16 cellular contexts compared by ENCODE assay signal in the genomic region with DNA sequence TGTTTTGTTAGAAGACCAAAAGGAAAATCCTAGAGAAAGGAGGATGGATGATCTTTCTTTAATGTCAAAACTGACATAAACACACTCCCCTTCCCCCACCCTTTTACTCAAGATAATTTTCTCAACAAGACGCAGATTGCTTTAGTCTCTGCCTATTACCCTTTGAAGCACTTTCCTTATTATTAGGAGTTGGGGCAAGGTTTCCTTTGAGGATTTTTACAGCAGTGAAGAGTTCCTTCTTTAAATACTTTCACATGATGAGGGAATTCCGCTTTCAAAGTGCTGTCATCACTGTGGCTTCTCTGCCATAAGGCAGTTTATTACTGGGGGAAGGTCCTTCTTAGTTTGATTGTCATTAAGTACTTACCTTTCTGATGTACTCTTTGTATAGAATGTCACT.
DNase-seq lines count a peak whose midpoint lies in the region; ATAC-seq and TF ChIP-seq lines count a peak whose summit lies in the region.
"Had no signal": no experiment of that assay in that cellular context is flagged by ENCODE, and none has a peak within 500 bp of the region (broad histone marks: within the 10 kb centered on the region; RNA-seq: fewer than 3 reads in every experiment).

No MANE protein-coding gene starts in this region.

- no peaks in the 10 kb centered on the region for H3K27me3 Mint-ChIP-seq in mesothelial cell of epicardium (ENCODE audit: low read depth)

- H3K4me3 Mint-ChIP-seq in mesothelial cell of epicardium, result no peak overlapping the region

- peak overlapping the region; percentile 94 for H3K27ac Mint-ChIP-seq in mesothelial cell of epicardium

- no peaks in the 10 kb centered on the region for H3K9me3 Mint-ChIP-seq in mesothelial cell of epicardium

- no peak for ATAC-seq in HG02571 (IDR thresholded peaks at IDR 0.05; ENCODE audit: unreplicated experiment)
- ATAC-seq in left colon, result no peak
- ATAC-seq: Panc1 had no signal

- H3K4me1 Mint-ChIP-seq in mesothelial cell of epicardium, result peaks cover 71% of the 10 kb centered on the region

- in situ Hi-C loops in G401 (cut with HindIII; ENCODE audit: low sequenced_read_pairs), result no loop called here

- peak; percentile 58 for DNase-seq in G401 (ENCODE audit: low spot score)
- peak; percentile 30 for DNase-seq in NCI-H2227 treated with DMSO at 0.1 percent for 48 hours (lab: John Stamatoyannopoulos, UW)
- DNase-seq in cerebellar cortex (ENCODE audit: low spot score), result peak; percentile 83
- no peak for DNase-seq in mesothelial cell of epicardium (ENCODE audit: low spot score in 2 of 2, unreplicated experiment in 2 of 2)
- DNase-seq in DMS79 (lab: John Stamatoyannopoulos, UW), result no peak
- no peak for DNase-seq in left colon
- DNase-seq in NCI-H2029 treated with DMSO at 0.1 percent for 48 hours (lab: John Stamatoyannopoulos, UW), result no peak
- DNase-seq: Karpas-422, NCI-H1048, NCI-H1417 treated with DMSO at 0.1 percent for 48 hours, NCI-H187, NCI-H2107, NCI-H510A treated with DMSO at 0.1 percent for 48 hours, NCI-H748 treated with DMSO at 0.1 percent for 48 hours had no signal

- intact Hi-C loops in left colon (cut with DNase I, micrococcal nuclease), result no loop called here

- H3K36me3 Mint-ChIP-seq in mesothelial cell of epicardium, result no peaks in the 10 kb centered on the region

- TF ChIP-seq CTCF in mesothelial cell of epicardium (IDR thresholded peaks at IDR 0.05; ENCODE audit: unreplicated experiment), result no peak

Comparison
In these comparisons a context has a peak if more than half of its experiments do, and no peak if none do; other contexts are left out.
1. DNase-seq: peak in G401 (single experiment), NCI-H2227 treated with DMSO at 0.1 percent for 48 hours (single experiment) and cerebellar cortex (single experiment); none in mesothelial cell of epicardium (0 of 2), DMS79 (single experiment), left colon (0 of 2) and NCI-H2029 treated with DMSO at 0.1 percent for 48 hours (single experiment).